24 cellular contexts compared by ENCODE assay signal in genomic region chr4:53501561-53501960, GRCh38.
DNase-seq lines count a peak whose midpoint lies in the region; ATAC-seq and TF ChIP-seq lines count a peak whose summit lies in the region.
"Had no signal": no experiment of that assay in that cellular context is flagged by ENCODE, and none has a peak within 500 bp of the region (broad histone marks: within the 10 kb centered on the region; RNA-seq: fewer than 3 reads in every experiment).

No MANE protein-coding gene starts in this region.

- no peak overlapping the region for H2BK120ac ChIP-seq in mesenchymal stem cell (ENCODE audit: low read depth, low read length)

- DNase-seq in epithelial cell of esophagus (ENCODE audit: low read depth) (peak; percentile 66), mesenchymal stem cell (peak; percentile 44), OCI-M2 (lab: John Stamatoyannopoulos, UW; ENCODE audit: unreplicated experiment) (no peak), pons (ENCODE audit: low spot score) (no peak)
- no peak for DNase-seq in activated naive CD4-positive, alpha-beta T cell treated with anti-CD3 and anti-CD28 coated beads for 36 hours
- DNase-seq: 8988T; ACHN; BE2C; C1 segment of cervical spinal cord; CD4-positive, alpha-beta memory T cell; CD4-positive, CD25-positive, alpha-beta regulatory T cell; CD8-positive, alpha-beta memory T cell; COR-L47; DMS 273 treated with DMSO at 0.1 percent for 48 hours; DMS153; DMS53; DMS79; DND-41; EL; GDM1 had no signal

- no peaks in the 10 kb centered on the region for H3K27me3 ChIP-seq in mesenchymal stem cell (ENCODE audit: control insufficient read depth in 1 of 2, insufficient read depth in 1 of 2, low read length in 2 of 2)
- H3K27me3 ChIP-seq: BE2C, BLaER1 had no signal

- no peak overlapping the region for H3K27ac ChIP-seq in mesenchymal stem cell (ENCODE audit: low read length, poor library complexity, severe bottlenecking)
- H3K27ac ChIP-seq: BLaER1 had no signal

- H4K8ac ChIP-seq in mesenchymal stem cell (ENCODE audit: low read length) = no peak overlapping the region

- H3K27ac Mint-ChIP-seq in activated naive CD4-positive, alpha-beta T cell treated with anti-CD3 and anti-CD28 coated beads for 36 hours = no peak overlapping the region
- H3K27ac Mint-ChIP-seq: CD14-positive monocyte; CD4-positive, alpha-beta memory T cell; CD4-positive, CD25-positive, alpha-beta regulatory T cell; CD8-positive, alpha-beta memory T cell had no signal

- H3K27me3 Mint-ChIP-seq in activated naive CD4-positive, alpha-beta T cell treated with anti-CD3 and anti-CD28 coated beads for 36 hours (ENCODE audit: low read depth) = peaks cover 6% of the 10 kb centered on the region

- H3K36me3 Mint-ChIP-seq in activated naive CD4-positive, alpha-beta T cell treated with anti-CD3 and anti-CD28 coated beads for 36 hours (ENCODE audit: low read depth) = no peaks in the 10 kb centered on the region
- H3K36me3 Mint-ChIP-seq: CD14-positive monocyte; CD4-positive, alpha-beta memory T cell; CD4-positive, CD25-positive, alpha-beta regulatory T cell; CD8-positive, alpha-beta memory T cell had no signal

- no peaks in the 10 kb centered on the region for H3K4me1 Mint-ChIP-seq in activated naive CD4-positive, alpha-beta T cell treated with anti-CD3 and anti-CD28 coated beads for 36 hours (ENCODE audit: low read depth)
- H3K4me1 Mint-ChIP-seq: CD14-positive monocyte; CD4-positive, alpha-beta memory T cell; CD4-positive, CD25-positive, alpha-beta regulatory T cell; CD8-positive, alpha-beta memory T cell had no signal

- no peak overlapping the region for H3K14ac ChIP-seq in mesenchymal stem cell (ENCODE audit: low read length in 2 of 2)

- H2AK5ac ChIP-seq in mesenchymal stem cell (ENCODE audit: low read length, severe bottlenecking) = peak overlapping the region; percentile 91

- no peaks in the 10 kb centered on the region for H3K36me3 ChIP-seq in mesenchymal stem cell (ENCODE audit: control insufficient read depth in 1 of 2, insufficient read depth in 2 of 2, low read depth in 1 of 2, low read length in 2 of 2)
- H3K36me3 ChIP-seq: BE2C, BLaER1 had no signal

- no peak overlapping the region for H3K18ac ChIP-seq in mesenchymal stem cell (ENCODE audit: low read depth in 1 of 2, low read length in 2 of 2)

- no peak overlapping the region for H2AFZ ChIP-seq in mesenchymal stem cell (ENCODE audit: low read depth, low read length)

- H3K23ac ChIP-seq in mesenchymal stem cell (ENCODE audit: low read length in 2 of 2) = no peak overlapping the region

- no peak overlapping the region for H2BK5ac ChIP-seq in mesenchymal stem cell (ENCODE audit: low read depth, low read length, poor library complexity, severe bottlenecking)

- H2BK12ac ChIP-seq in mesenchymal stem cell (ENCODE audit: low read length in 2 of 2) = peak overlapping the region in 1 of 2 experiments; percentile 57

- intact Hi-C loops in activated naive CD4-positive, alpha-beta T cell treated with anti-CD3 and anti-CD28 coated beads for 36 hours (cut with micrococcal nuclease) = no loop called here

- CTCF ChIA-PET in activated naive CD4-positive, alpha-beta T cell treated with anti-CD3 and anti-CD28 coated beads for 36 hours (lab: Charles Lee) = no interaction called here

- H3K4me3 ChIP-seq in epithelial cell of esophagus (ENCODE audit: low read length) = no peak overlapping the region
- H3K4me3 ChIP-seq in mesenchymal stem cell (ENCODE audit: insufficient read depth in 1 of 2, low read depth in 1 of 2, low read length in 2 of 2) = no peak overlapping the region
- H3K4me3 ChIP-seq: BLaER1, GM12878 had no signal

- H3K4me1 ChIP-seq in mesenchymal stem cell (ENCODE audit: control insufficient read depth, insufficient read depth, low read depth, low read length) = peaks cover 7% of the 10 kb centered on the region
- H3K4me1 ChIP-seq: BE2C, BLaER1 had no signal

- no peaks in the 10 kb centered on the region for H3K79me1 ChIP-seq in mesenchymal stem cell (replicated peaks; ENCODE audit: low read length, poor library complexity, severe bottlenecking)

- 95% methylated on average over 4 of the region's 4 CpGs for WGBS in mesenchymal stem cell

- H3K9me3 ChIP-seq in mesenchymal stem cell (ENCODE audit: control insufficient read depth, low read length) = no peaks in the 10 kb centered on the region
- H3K9me3 ChIP-seq: BE2C, BLaER1 had no signal

- no peak overlapping the region for H3K4me3 Mint-ChIP-seq in activated naive CD4-positive, alpha-beta T cell treated with anti-CD3 and anti-CD28 coated beads for 36 hours
- H3K4me3 Mint-ChIP-seq: CD14-positive monocyte; CD4-positive, alpha-beta memory T cell; CD4-positive, CD25-positive, alpha-beta regulatory T cell; CD8-positive, alpha-beta memory T cell had no signal

- peak; percentile 47 for ATAC-seq in esophagus mucosa

- H4K91ac ChIP-seq in mesenchymal stem cell (ENCODE audit: low read length) = no peak overlapping the region

- no peak overlapping the region for H3K4ac ChIP-seq in mesenchymal stem cell (ENCODE audit: low read depth in 1 of 2, low read length in 2 of 2)

- no peak overlapping the region for H3K9ac ChIP-seq in mesenchymal stem cell (ENCODE audit: low read length)
- H3K9ac ChIP-seq: BLaER1 had no signal

- no peak for TF ChIP-seq CTCF in epithelial cell of esophagus (IDR thresholded peaks at IDR 0.05; ENCODE audit: insufficient read depth, low read depth, low read length, missing control alignments)

- H3K9me3 Mint-ChIP-seq in activated naive CD4-positive, alpha-beta T cell treated with anti-CD3 and anti-CD28 coated beads for 36 hours = no peaks in the 10 kb centered on the region
- H3K9me3 Mint-ChIP-seq: CD8-positive, alpha-beta memory T cell had no signal

- H3K4me2 ChIP-seq in mesenchymal stem cell (ENCODE audit: low read length, poor library complexity, severe bottlenecking) = no peak overlapping the region
- H3K4me2 ChIP-seq: BLaER1 had no signal

- no peak overlapping the region for H2BK15ac ChIP-seq in mesenchymal stem cell (ENCODE audit: low read depth, poor library complexity, severe bottlenecking)

Comparison
In these comparisons a context has a peak if more than half of its experiments do, and no peak if none do; other contexts are left out.
1. DNase-seq: peak in epithelial cell of esophagus (single experiment) and mesenchymal stem cell (single experiment); none in activated naive CD4-positive, alpha-beta T cell treated with anti-CD3 and anti-CD28 coated beads for 36 hours (single experiment), OCI-M2 (single experiment) and pons (single experiment).